In the genomic region with DNA sequence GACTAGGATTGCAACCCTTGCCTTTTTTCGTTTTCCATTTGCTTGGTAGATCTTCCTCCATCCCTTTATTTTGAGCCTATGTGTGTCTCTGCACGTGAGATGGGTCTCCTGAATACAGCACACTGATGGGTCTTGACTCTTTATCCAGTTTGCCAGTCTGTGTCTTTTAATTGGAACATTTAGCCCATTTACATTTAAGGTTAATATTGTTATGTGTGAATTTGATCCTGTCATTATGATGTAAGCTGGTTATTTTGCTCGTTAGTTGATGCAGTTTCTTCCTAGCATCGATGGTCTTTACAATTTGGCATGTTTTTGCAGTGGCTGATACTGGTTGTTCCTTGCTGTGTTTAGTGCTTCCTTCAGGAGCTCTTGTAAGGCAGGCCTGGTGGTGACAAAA, we compare ENCODE assay signal across 1 cellular context. TPM values are rescaled to one million over a fixed set of nuclear protein-coding genes. Genes with fewer than 3 reads are reported as not detected.
"Had no signal": no experiment of that assay in that cellular context is flagged by ENCODE, and none has a peak within 500 bp of the region (broad histone marks: within the 10 kb centered on the region; RNA-seq: fewer than 3 reads in every experiment).

No MANE protein-coding gene starts in this region.

RNA-seq across cellular contexts. Expression of a gene that starts 16.1 kb away (rescaled TPM):
- polyA plus RNA-seq: hepatocyte had no signal
